ENCODE assay signal across 17 cellular contexts in the genomic region with DNA sequence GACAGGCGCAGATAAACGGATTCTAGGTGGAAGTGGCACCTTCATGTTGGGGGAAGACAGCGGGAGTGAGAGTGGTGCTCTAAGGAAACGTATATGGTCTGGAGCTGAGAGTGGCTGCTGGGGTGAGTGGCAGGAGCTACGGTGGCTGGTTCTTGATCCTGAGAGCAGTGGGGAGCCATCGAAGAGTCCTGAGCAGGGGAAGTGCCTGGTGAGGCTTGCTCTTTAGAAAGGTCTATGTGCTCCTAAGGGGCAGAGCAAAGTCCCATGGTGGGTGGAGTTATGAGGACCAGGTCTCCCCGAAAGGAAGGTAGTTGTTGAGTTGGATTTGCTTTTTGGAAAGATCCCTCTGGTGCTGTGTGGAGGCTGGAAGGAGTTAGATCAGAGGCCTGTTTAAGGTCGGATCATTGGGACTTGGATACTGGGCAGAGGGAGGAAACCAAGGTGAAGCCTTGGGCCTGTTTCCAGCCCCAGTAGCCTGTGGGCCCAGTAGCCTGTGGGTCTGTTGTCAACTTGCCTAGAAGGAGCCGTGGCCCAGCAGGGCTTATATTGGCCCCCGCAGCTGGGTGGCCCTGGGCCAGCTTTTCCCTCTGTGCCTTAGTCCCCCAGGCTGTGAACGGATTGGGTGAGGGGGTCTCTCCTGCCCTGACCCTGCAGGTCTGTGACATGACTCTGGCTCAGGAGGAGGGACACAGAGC. TPM values are rescaled to one million over a fixed set of nuclear protein-coding genes. Genes with fewer than 3 reads are reported as not detected.
DNase-seq lines count a peak whose midpoint lies in the region; ATAC-seq, FAIRE-seq and TF ChIP-seq lines count a peak whose summit lies in the region.
"Had no signal": no experiment of that assay in that cellular context is flagged by ENCODE, and none has a peak within 500 bp of the region (broad histone marks: within the 10 kb centered on the region; RNA-seq: fewer than 3 reads in every experiment).

No MANE protein-coding gene starts in this region.

- no peaks in the 10 kb centered on the region for H3K79me1 ChIP-seq in H1 (ENCODE audit: low read depth, low read length)

- TF ChIP-seq CTCF in H1 (IDR thresholded peaks at IDR 0.05; ENCODE audit: control extremely low read depth in 1 of 3, insufficient read depth in 1 of 3, low read depth in 1 of 3, low read length in 3 of 3) (no peak), suprapubic skin (IDR thresholded peaks at IDR 0.05) (no peak), SK-N-SH (IDR thresholded peaks at IDR 0.05) (no peak)

- no peak for ATAC-seq in HG03342 (IDR thresholded peaks at IDR 0.05; ENCODE audit: unreplicated experiment)

- TF ChIP-seq EP300 in H1 (IDR thresholded peaks at IDR 0.05; ENCODE audit: borderline replicate concordance in 1 of 2, low read depth in 2 of 2, low read length in 2 of 2) = no peak
- no peak for TF ChIP-seq EP300 in suprapubic skin (IDR thresholded peaks at IDR 0.05)
- TF ChIP-seq EP300 in SK-N-SH (IDR thresholded peaks at IDR 0.05; ENCODE audit: borderline replicate concordance in 1 of 2, low read depth in 1 of 2, low read length in 1 of 2) = no peak

- H3K4ac ChIP-seq in H1 (replicated peaks; ENCODE audit: insufficient read length, low read depth, low read length) = no peak overlapping the region

- peak overlapping the region; percentile 89; the same call in 1 of the 2 replicates for H2BK5ac ChIP-seq in H1 (ENCODE audit: low read depth, low read length)

- no peaks in the 10 kb centered on the region for H3K9me2 ChIP-seq in SK-N-SH

- DNase-seq in NT2/D1 (ENCODE audit: low read depth, low spot score) (no peak), H1 (ENCODE audit: low read depth in 1 of 2, low spot score in 2 of 2) (no peak), suprapubic skin (ENCODE audit: low spot score in 2 of 2) (no peak), A172 (ENCODE audit: low spot score) (no peak), SK-N-SH (no peak)
- DNase-seq in activated CD8-positive, alpha-beta memory T cell treated with anti-CD3 and anti-CD28 coated beads, Interleukin-2, amount 50 U/mL, for 4 hours = no peak
- DNase-seq: activated CD4-positive, alpha-beta T cell treated with anti-CD3 and anti-CD28 coated beads, Interleukin-2, amount 50 U/mL, for 4 hours; activated effector memory CD4-positive, alpha-beta T cell treated with Interleukin-2 at 50 U/mL for 16 hours; central memory CD4-positive, alpha-beta T cell; NCI-H1048; stimulated activated CD8-positive, alpha-beta memory T cell treated with anti-CD3 and anti-CD28 coated beads, Interleukin-4, amount 100 ng/mL, for 48 hours had no signal

- no peak overlapping the region for H2BK120ac ChIP-seq in H1 (replicated peaks; ENCODE audit: low read depth, low read length)

- TF ChIP-seq POLR2A in H1 (IDR thresholded peaks at IDR 0.05; ENCODE audit: control extremely low read depth in 1 of 2, low read depth in 2 of 2, low read length in 2 of 2) (no peak), suprapubic skin (IDR thresholded peaks at IDR 0.05) (no peak)

- no peak overlapping the region for H3K56ac ChIP-seq in H1 (replicated peaks; ENCODE audit: insufficient read length, low read depth, low read length)

- H3F3A ChIP-seq in SK-N-SH (replicated peaks; ENCODE audit: insufficient read depth) = no peaks in the 10 kb centered on the region

- POLR2A ChIA-PET in H1 (lab: Charles Lee; ENCODE audit: partially characterized antibody) = interaction anchor here (0.8 to 4.2 kb wide), 3 partner anchors 8 to 16 kb away, joined by 3 to 17 read pairs (median 5); no protein-coding TSS in a partner anchor
- POLR2A ChIA-PET in SK-N-SH (lab: Yijun Ruan, JAX) = interaction anchor here (0.9 to 1.4 kb wide), 4 partner anchors 10 to 33 kb away, joined by 3 to 6 read pairs (median 3); partner anchors contain the start of gene ACOT11

- no peak overlapping the region for H3K23ac ChIP-seq in H1 (ENCODE audit: insufficient read length)

- H3K4me3 ChIP-seq in NT2/D1 (ENCODE audit: insufficient read length, low read depth) = no peak overlapping the region
- H3K4me3 ChIP-seq in H1 (ENCODE audit: extremely low read depth in 1 of 4, insufficient read depth in 2 of 4, low read depth in 3 of 4, low read length in 4 of 4) = no peak overlapping the region
- H3K4me3 ChIP-seq in muscle layer of colon (ENCODE audit: low read depth in 1 of 2, low read length in 2 of 2) = no peak overlapping the region
- H3K4me3 ChIP-seq in suprapubic skin = no peak overlapping the region
- H3K4me3 ChIP-seq in SK-N-SH (ENCODE audit: low read depth in 2 of 2, low read length in 1 of 2) = no peak overlapping the region
- H3K4me3 ChIP-seq: BLaER1 had no signal

- no peaks in the 10 kb centered on the region for H4K20me1 ChIP-seq in H1 (replicated peaks in 1 of 2; ENCODE audit: control insufficient read depth in 1 of 2, insufficient read depth in 2 of 2, low read length in 2 of 2)
- H4K20me1 ChIP-seq in SK-N-SH (ENCODE audit: insufficient read depth) = no peaks in the 10 kb centered on the region
- H4K20me1 ChIP-seq: BLaER1 had no signal

- no peak overlapping the region for H4K5ac ChIP-seq in H1 (ENCODE audit: insufficient read length, low read depth, low read length)

- peak overlapping the region; percentile 58 for H4K91ac ChIP-seq in H1 (replicated peaks; ENCODE audit: insufficient read length, low read length)

- peaks cover 16% of the 10 kb centered on the region for H3K4me1 ChIP-seq in NT2/D1 (ENCODE audit: insufficient read depth, insufficient read length)
- H3K4me1 ChIP-seq in H1 (replicated peaks in 1 of 4; ENCODE audit: control insufficient read depth in 3 of 4, insufficient read depth in 4 of 4, low read length in 3 of 4) = peaks cover 19 to 21% (median 20%) of the 10 kb centered on the region in 4 experiments
- H3K4me1 ChIP-seq in muscle layer of colon (ENCODE audit: insufficient read depth, low read length) = peaks cover 50% of the 10 kb centered on the region
- peaks cover 24% of the 10 kb centered on the region for H3K4me1 ChIP-seq in suprapubic skin
- peaks cover 7 to 52% of the 10 kb centered on the region in 2 experiments; a peak in 3 of 4 replicates for H3K4me1 ChIP-seq in SK-N-SH (ENCODE audit: control insufficient read depth in 1 of 2, insufficient read depth in 2 of 2, low read depth in 1 of 2, low read length in 1 of 2)
- H3K4me1 ChIP-seq: BLaER1 had no signal

- H3K9ac ChIP-seq in NT2/D1 (ENCODE audit: insufficient read length, low read depth) (peak overlapping the region; percentile 4), H1 (replicated peaks in 1 of 4; ENCODE audit: extremely low read depth in 1 of 4, low read depth in 3 of 4, low read length in 3 of 4) (no peak overlapping the region; a peak in 1 of 7 replicates), muscle layer of colon (ENCODE audit: low read length) (peak overlapping the region; percentile 57), SK-N-SH (no peak overlapping the region; the same call in 1 of the 2 replicates)
- H3K9ac ChIP-seq: BLaER1 had no signal

- H3K9me3 ChIP-seq in NT2/D1 (ENCODE audit: insufficient read depth, low read length) (no peaks in the 10 kb centered on the region), H1 (ENCODE audit: insufficient read depth in 2 of 2, low read depth in 1 of 2, low read length in 1 of 2) (no peaks in the 10 kb centered on the region), muscle layer of colon (ENCODE audit: low read length) (no peaks in the 10 kb centered on the region), suprapubic skin (no peaks in the 10 kb centered on the region), SK-N-SH (no peaks in the 10 kb centered on the region)
- H3K9me3 ChIP-seq: BLaER1 had no signal

- WGBS in H1 (ENCODE audit: extremely low coverage in 1 of 2, insufficient coverage in 1 of 2, insufficient read length in 1 of 2, insufficient replicate concordance in 2 of 2, low coverage in 1 of 2, low lambda C conversion rate in 2 of 2, missing lambda C conversion rate in 1 of 2), 2 experiments = 88% methylated on average over 11 of the region's 11 CpGs; no CpG with 5 or more reads in 1 of the 2 experiments
- WGBS in suprapubic skin = 86% methylated on average over 9 of the region's 11 CpGs
- WGBS in SK-N-SH (ENCODE audit: low lambda C conversion rate) = 87% methylated on average over 10 of the region's 11 CpGs

- H3K27ac ChIP-seq in H1 (ENCODE audit: low read depth, low read length) (no peak overlapping the region; the same call in 1 of the 2 replicates), muscle layer of colon (ENCODE audit: low read depth, low read length) (peak overlapping the region; percentile 59), suprapubic skin (peak overlapping the region; percentile 16), SK-N-SH (ENCODE audit: low read depth in 2 of 2, low read length in 1 of 2) (peak overlapping the region in 1 of 2 experiments; percentile 89; a peak in 3 of 4 replicates)
- H3K27ac ChIP-seq: BLaER1 had no signal

- no peak overlapping the region for H3K14ac ChIP-seq in H1 (ENCODE audit: insufficient read length)

- no peaks in the 10 kb centered on the region for H3K79me2 ChIP-seq in H1 (ENCODE audit: control insufficient read depth in 1 of 2, insufficient read depth in 2 of 2, low read length in 2 of 2)
- H3K79me2 ChIP-seq in SK-N-SH (ENCODE audit: insufficient read depth) = no peaks in the 10 kb centered on the region

- H2BK15ac ChIP-seq in H1 (ENCODE audit: low read length) = peak overlapping the region; percentile 72; the same call in 1 of the 2 replicates

- H2BK12ac ChIP-seq in H1 (ENCODE audit: low read depth, low read length) = peak overlapping the region; percentile 92; the same call in 1 of the 2 replicates

- peak overlapping the region; percentile 53; the same call in 1 of the 2 replicates for H2AK5ac ChIP-seq in H1 (ENCODE audit: low read depth, low read length)

- no peaks in the 10 kb centered on the region for H3K23me2 ChIP-seq in H1 (ENCODE audit: low read depth, low read length)

- CTCF ChIA-PET in H1 (lab: Charles Lee; ENCODE audit: partially characterized antibody) (interaction anchor here (0.8 to 2.5 kb wide), 5 partner anchors 14 to 211 kb away, joined by 3 to 15 read pairs (median 3); partner anchors contain the start of gene ACOT11), SK-N-SH (lab: Yijun Ruan, JAX) (interaction anchor here (0.9 to 2.2 kb wide), 3 partner anchors 9 to 229 kb away, joined by 3 to 9 read pairs (median 4); partner anchors contain the start of gene ACOT11)

- H3K36me3 ChIP-seq in NT2/D1 (ENCODE audit: insufficient read depth, insufficient read length, low read length) (no peaks in the 10 kb centered on the region), H1 (ENCODE audit: control insufficient read depth in 2 of 4, insufficient read depth in 4 of 4, low read length in 3 of 4) (no peaks in the 10 kb centered on the region), muscle layer of colon (ENCODE audit: insufficient read depth, low read length) (peaks cover 9% of the 10 kb centered on the region), suprapubic skin (no peaks in the 10 kb centered on the region), SK-N-SH (replicated peaks in 1 of 2; ENCODE audit: control insufficient read depth in 1 of 2, insufficient read depth in 2 of 2, low read length in 1 of 2) (peaks cover 0 to 2% of the 10 kb centered on the region in 2 experiments)
- H3K36me3 ChIP-seq: BLaER1 had no signal

- no peak overlapping the region for H4K8ac ChIP-seq in H1 (ENCODE audit: extremely low read depth, insufficient read depth, low read length)

- H2AFZ ChIP-seq in H1 (ENCODE audit: low read length) (no peak overlapping the region), SK-N-SH (ENCODE audit: low read depth) (no peak overlapping the region)

- H3K4me2 ChIP-seq in H1 (ENCODE audit: insufficient read depth in 1 of 2, low read depth in 2 of 2, low read length in 2 of 2) (no peak overlapping the region), SK-N-SH (no peak overlapping the region)
- H3K4me2 ChIP-seq: BLaER1 had no signal

- TF ChIP-seq RAD21 in H1 (IDR thresholded peaks at IDR 0.05 in 1 of 2, conservative IDR thresholded peaks at IDR 0.05 in 1 of 2; ENCODE audit: low read depth in 2 of 2, low read length in 2 of 2) (no peak), SK-N-SH (IDR thresholded peaks at IDR 0.05; ENCODE audit: low read length) (no peak)

- peak overlapping the region; percentile 33 for H3K18ac ChIP-seq in H1 (ENCODE audit: extremely low read depth, low read length)

- no peak for FAIRE-seq in H1 (lab: Jason Lieb, UNC)

- H3K27me3 ChIP-seq in NT2/D1 (ENCODE audit: insufficient read depth, insufficient read length) (no peaks in the 10 kb centered on the region), H1 (replicated peaks in 1 of 4; ENCODE audit: control insufficient read depth in 3 of 4, extremely low read depth in 1 of 4, insufficient read depth in 3 of 4, low read length in 3 of 4) (no peaks in the 10 kb centered on the region), muscle layer of colon (ENCODE audit: control insufficient read depth in 1 of 2, insufficient read depth in 2 of 2, low read length in 2 of 2) (no peaks in the 10 kb centered on the region), suprapubic skin (no peaks in the 10 kb centered on the region), SK-N-SH (ENCODE audit: insufficient read depth) (no peaks in the 10 kb centered on the region)
- H3K27me3 ChIP-seq: BLaER1 had no signal

- peak overlapping the region; percentile 87; the same call in 1 of the 2 replicates for H2BK20ac ChIP-seq in H1 (ENCODE audit: low read length)

RNA-seq across cellular contexts. Expression of gene ACOT11, which starts 33.0 kb away (rescaled TPM):
- 3.5 and 3.8 TPM in 2 replicates for total RNA-seq in H1 (2021; fragmentation: NEBNext Ultra II Directional; extraction: Animal tissue kit (Norgen Biotek cat#: 25700))
- polyA plus RNA-seq in H1 (2011; rRNA removed) = 4.5 and 5.6 TPM in 2 replicates
- polyA plus RNA-seq in H1 (2011; cell fraction: cytosol; rRNA removed) = 4.2 TPM
- 9.9 TPM for polyA plus RNA-seq in H1 (2011; cell fraction: nucleus; rRNA removed)
- 2.9 to 4.1 TPM (median 3.4 TPM) in 4 replicates for polyA plus RNA-seq in H1 (2012, experiment 1 of 2)
- polyA plus RNA-seq in H1 (2012, experiment 2 of 2) = 3.2 TPM
- 2.8 TPM for polyA plus RNA-seq in H1 (2013, experiment 1 of 2)
- polyA plus RNA-seq in H1 (2013, experiment 2 of 2) = 2.5 TPM
- polyA minus RNA-seq in H1 (2011; rRNA and poly(A)+ RNA removed) = 6.1 and 6.3 TPM in 2 replicates
- polyA minus RNA-seq in H1 (2011; cell fraction: cytosol; rRNA and poly(A)+ RNA removed) = 1.8 TPM
- 8.7 TPM for polyA minus RNA-seq in H1 (2011; cell fraction: nucleus; rRNA and poly(A)+ RNA removed)
- 1 to 10 TPM; 4.7 to 8.5 (median 6.9) TPM for total RNA-seq in suprapubic skin
- total RNA-seq in A172 (2014; rRNA removed; shearing (Covaris generic)) = 3.0 and 4.7 TPM in 2 replicates
- 6.9 and 7.2 TPM in 2 replicates for polyA plus RNA-seq in SK-N-SH (2012; rRNA removed)
- 2.2 and 3.3 TPM in 2 replicates for polyA plus RNA-seq in SK-N-SH (2012; cell fraction: cytosol; rRNA removed)
- polyA plus RNA-seq in SK-N-SH (2012; cell fraction: nucleus; rRNA removed) = 18.0 and 20.4 TPM in 2 replicates
- polyA plus RNA-seq: neural cell had no signal

RNA-seq across cellular contexts. Expression of gene FAM151A, which starts 42.3 kb away (rescaled TPM):
- total RNA-seq in H1 (2021; fragmentation: NEBNext Ultra II Directional; extraction: Animal tissue kit (Norgen Biotek cat#: 25700)) = not detected in 2 replicates
- polyA plus RNA-seq in H1 (2011; rRNA removed) (0.08 TPM in 1 of 2 replicates, not detected in the other), SK-N-SH (2012; rRNA removed) (not detected in 2 replicates)
- 0.08 TPM for polyA plus RNA-seq in H1 (2011; cell fraction: cytosol; rRNA removed)
- polyA plus RNA-seq in H1 (2011; cell fraction: nucleus; rRNA removed) = 0.07 TPM
- not detected in 4 replicates for polyA plus RNA-seq in H1 (2012, experiment 1 of 2)
- not detected for polyA plus RNA-seq in H1 (2012, experiment 2 of 2)
- polyA plus RNA-seq in H1 (2013, experiment 1 of 2) = 0.08 TPM
- polyA plus RNA-seq in H1 (2013, experiment 2 of 2) = 0.06 TPM
- polyA minus RNA-seq in H1 (2011; rRNA and poly(A)+ RNA removed) = not detected in 2 replicates
- polyA minus RNA-seq in H1 (2011; cell fraction: cytosol; rRNA and poly(A)+ RNA removed) = not detected
- polyA minus RNA-seq in H1 (2011; cell fraction: nucleus; rRNA and poly(A)+ RNA removed) = not detected
- under 1 TPM in 1 of 4 donors, not detected in 3; 0.47 TPM for total RNA-seq in suprapubic skin
- not detected in 2 replicates for total RNA-seq in A172 (2014; rRNA removed; shearing (Covaris generic))
- polyA plus RNA-seq in SK-N-SH (2012; cell fraction: cytosol; rRNA removed) = not detected in 2 replicates
- polyA plus RNA-seq in SK-N-SH (2012; cell fraction: nucleus; rRNA removed) = not detected in 2 replicates
- total RNA-seq: RPMI7951; T-helper 2 cell treated with Interferon-gamma antibody and Interleukin-4, amounts not matched to agents 100 ng/mL and 5 ng/mL, for 36 hours had no signal
- polyA plus RNA-seq: neural cell had no signal

Comparison
In these comparisons a context has a peak if more than half of its experiments do, and no peak if none do; other contexts are left out.
1. H3K9ac ChIP-seq: peak in NT2/D1 (single experiment) and muscle layer of colon (single experiment); none in H1 (0 of 4) and SK-N-SH (single experiment).